21 cellular contexts compared by ENCODE assay signal in genomic region chrX:135854438-135854837, GRCh38. TPM values are rescaled to one million over a fixed set of nuclear protein-coding genes. Genes with fewer than 3 reads are reported as not detected.
"Had no signal": no experiment of that assay in that cellular context is flagged by ENCODE, and none has a peak within 500 bp of the region (broad histone marks: within the 10 kb centered on the region; RNA-seq: fewer than 3 reads in every experiment).

CT45A8 (minus strand) TSS chrX:135854538; CDS start chrX:135850783, 3,755 bp downstream.

RNA-seq across cellular contexts. Expression of gene CT45A8, which starts in this region (rescaled TPM):
- total RNA-seq: activated naive CD4-positive, alpha-beta T cell treated with anti-CD3 and anti-CD28 coated beads for 36 hours; activated naive CD4-positive, alpha-beta T cell treated with anti-CD3 and anti-CD28 coated beads, Interleukin-2, amount 50 U/mL, for 72 hours; activated naive CD8-positive, alpha-beta T cell treated with anti-CD3 and anti-CD28 coated beads for 36 hours; activated naive CD8-positive, alpha-beta T cell treated with anti-CD3 and anti-CD28 coated beads, Interleukin-2, amount 10 ng/mL, durations not matched to agents 7 days and 5 days; activated T-cell treated with anti-CD3 and anti-CD28 coated beads, Interleukin-2, amount 50 U/mL, for 4 hours; activated T-cell treated with anti-CD3 and anti-CD28 coated beads, Interleukin-2, amount 50 U/mL, for 72 hours; activated T-helper 1 cell treated with anti-CD3 and anti-CD28 coated beads, Interleukin-12 subunit alpha, Interleukin-12 subunit beta, Interleukin-2, Interleukin-4 antibody, amounts not matched to agents 30 ng/mL and 10 ng/mL and 1 ng/mL, durations not matched to agents 14 hours and 24 hours and 36 hours; activated T-helper 17 cell treated with anti-CD3 and anti-CD28 coated beads, Interleukin-2, amount 50 U/mL, for 72 hours; activated T-helper 2 cell treated with anti-CD3 and anti-CD28 coated beads, Interferon-gamma antibody, Interleukin-2, Interleukin-4, amounts not matched to agents 10 μg/mL and 5 μg/mL and 100 μg/mL, durations not matched to agents 14 hours and 24 hours and 36 hours; adrenal gland; aorta; ascending aorta; astrocyte; body of pancreas; breast epithelium; bronchial epithelial cell; cardiac muscle cell; cardiac septum; cerebellum; chondrocyte had no signal
- polyA plus RNA-seq: adipose tissue, adrenal gland, aorta, cardiac muscle cell had no signal
